In the genomic region with DNA sequence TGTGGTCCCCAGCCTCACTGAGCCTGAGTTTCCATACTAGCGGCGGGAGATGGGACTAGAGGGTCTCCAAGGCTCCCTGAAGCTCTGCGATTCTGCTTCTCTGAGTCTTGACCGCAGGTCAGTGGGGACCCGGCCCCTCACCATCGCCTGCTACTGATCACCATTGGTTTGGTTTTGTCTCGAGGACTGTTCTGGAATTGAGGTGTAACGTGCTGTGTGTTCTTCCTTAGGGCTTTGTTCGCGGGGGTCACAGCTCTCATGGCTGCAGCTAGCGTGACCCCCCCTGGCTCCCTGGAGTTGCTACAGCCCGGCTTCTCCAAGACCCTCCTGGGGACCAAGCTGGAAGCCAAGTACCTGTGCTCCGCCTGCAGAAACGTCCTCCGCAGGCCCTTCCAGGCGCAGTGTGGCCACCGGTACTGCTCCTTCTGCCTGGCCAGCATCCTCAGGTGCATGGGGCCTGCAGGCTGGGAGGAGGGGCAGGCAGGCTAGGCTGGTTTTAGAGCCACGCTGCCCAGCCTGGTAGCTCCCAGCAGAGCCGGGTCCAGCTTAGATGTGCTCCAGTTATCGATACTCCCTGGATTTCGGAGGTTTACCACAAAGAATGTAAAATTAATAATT, we compare ENCODE assay signal across 13 cellular contexts. TPM values are rescaled to one million over a fixed set of nuclear protein-coding genes. Genes with fewer than 3 reads are reported as not detected.
DNase-seq lines count a peak whose midpoint lies in the region; ATAC-seq, FAIRE-seq and TF ChIP-seq lines count a peak whose summit lies in the region.
"Had no signal": no experiment of that assay in that cellular context is flagged by ENCODE, and none has a peak within 500 bp of the region (broad histone marks: within the 10 kb centered on the region; RNA-seq: fewer than 3 reads in every experiment).

No MANE protein-coding gene starts in this region.

- no peak for DNase-seq in CD8-positive, alpha-beta memory T cell
- no peak for DNase-seq in activated B cell treated with CpG ODN at 0.5 μM for 24 hours
- no peak for DNase-seq in nephron progenitor cell
- DNase-seq in small intestine: no peak
- DNase-seq: KG1, NCI-H1092 treated with DMSO at 0.1 percent for 48 hours, NCI-H1694 treated with DMSO at 0.1 percent for 48 hours had no signal

- CTCF ChIA-PET in CD8-positive, alpha-beta memory T cell (lab: Charles Lee): interaction anchor here (0.7 to 1.3 kb wide), 3 partner anchors 10 to 56 kb away, joined by 3 read pairs; no protein-coding TSS in a partner anchor
- CTCF ChIA-PET in activated B cell treated with CpG ODN at 0.5 μM for 24 hours (lab: Charles Lee): interaction anchor here (1.4 kb wide), 1 partner anchor 55 kb away, joined by 3 read pairs; no protein-coding TSS in a partner anchor

- H3K9me3 ChIP-seq in CD8-positive, alpha-beta memory T cell (ENCODE audit: low read length): no peaks in the 10 kb centered on the region
- no peaks in the 10 kb centered on the region for H3K9me3 ChIP-seq in small intestine (ENCODE audit: control insufficient read depth, low read depth)
- H3K9me3 ChIP-seq: Peyer's patch had no signal

- POLR2A ChIA-PET in CD8-positive, alpha-beta memory T cell (lab: Charles Lee): no interaction called here
- POLR2A ChIA-PET in activated B cell treated with CpG ODN at 0.5 μM for 24 hours (lab: Charles Lee): interaction anchor here (2.4 to 8.2 kb wide), 2 partner anchors 11 to 17 kb away, joined by 12 to 95 read pairs; a partner anchor contains a TSS

- ATAC-seq in activated B cell treated with CpG ODN at 0.5 μM for 24 hours (ENCODE audit: low read depth): no peak
- ATAC-seq in GM18502 (IDR thresholded peaks at IDR 0.05; ENCODE audit: poor library complexity, unreplicated experiment): no peak
- no peak for ATAC-seq in GM18867 (IDR thresholded peaks at IDR 0.05; ENCODE audit: unreplicated experiment)

- intact Hi-C loops in activated B cell treated with CpG ODN at 0.5 μM for 24 hours (cut with micrococcal nuclease): no loop called here

- no peak for TF ChIP-seq CTCF in activated B cell treated with CpG ODN at 0.5 μM for 24 hours (IDR thresholded peaks at IDR 0.05)
- no peak for TF ChIP-seq CTCF in nephron progenitor cell (IDR thresholded peaks at IDR 0.05)

- no peaks in the 10 kb centered on the region for H3K27me3 Mint-ChIP-seq in CD8-positive, alpha-beta memory T cell
- no peaks in the 10 kb centered on the region for H3K27me3 Mint-ChIP-seq in IgD-negative memory B cell
- H3K27me3 Mint-ChIP-seq in activated B cell treated with CpG ODN at 0.5 μM for 24 hours: no peaks in the 10 kb centered on the region
- peaks cover 3% of the 10 kb centered on the region for H3K27me3 Mint-ChIP-seq in nephron progenitor cell (ENCODE audit: low read depth, poor library complexity)

- H3K4me1 Mint-ChIP-seq in CD8-positive, alpha-beta memory T cell: peaks cover 38 to 55% (median 39%) of the 10 kb centered on the region in 3 donors
- H3K4me1 Mint-ChIP-seq in IgD-negative memory B cell (peaks cover 31 to 45% (median 37%) of the 10 kb centered on the region in 3 donors), activated B cell treated with CpG ODN at 0.5 μM for 24 hours (peaks cover 60% of the 10 kb centered on the region), nephron progenitor cell (peaks cover 12% of the 10 kb centered on the region)

- H3K4me3 ChIP-seq in CD8-positive, alpha-beta memory T cell (ENCODE audit: low read length): no peak overlapping the region
- no peak overlapping the region for H3K4me3 ChIP-seq in small intestine (ENCODE audit: low read depth in 1 of 2, low read length in 2 of 2)
- H3K4me3 ChIP-seq: Peyer's patch had no signal

- H3K4me1 ChIP-seq in CD8-positive, alpha-beta memory T cell (ENCODE audit: insufficient read depth, low read length): peaks cover 24% of the 10 kb centered on the region
- peaks cover 3 to 9% of the 10 kb centered on the region in 2 donors for H3K4me1 ChIP-seq in small intestine (ENCODE audit: control insufficient read depth in 2 of 2, insufficient read depth in 1 of 2, low read depth in 1 of 2, low read length in 1 of 2)

- no peak overlapping the region for H3K4me3 Mint-ChIP-seq in CD8-positive, alpha-beta memory T cell
- H3K4me3 Mint-ChIP-seq in IgD-negative memory B cell: peak overlapping the region in 1 of 4 donors; percentile 45
- no peak overlapping the region for H3K4me3 Mint-ChIP-seq in activated B cell treated with CpG ODN at 0.5 μM for 24 hours
- no peak overlapping the region for H3K4me3 Mint-ChIP-seq in nephron progenitor cell

- no peak overlapping the region for H3K27ac ChIP-seq in CD8-positive, alpha-beta memory T cell (ENCODE audit: low read depth, low read length)
- no peak overlapping the region for H3K27ac ChIP-seq in small intestine (ENCODE audit: low read depth in 1 of 2, low read length in 1 of 2)

- no peak for FAIRE-seq in small intestine (lab: Jason Lieb, UNC)
- FAIRE-seq: H1 had no signal

- peaks cover 0 to 46% (median 2%) of the 10 kb centered on the region in 3 donors for H3K36me3 Mint-ChIP-seq in CD8-positive, alpha-beta memory T cell
- H3K36me3 Mint-ChIP-seq in IgD-negative memory B cell (peaks cover 5% of the 10 kb centered on the region), activated B cell treated with CpG ODN at 0.5 μM for 24 hours (ENCODE audit: low read depth) (peaks cover 59% of the 10 kb centered on the region), nephron progenitor cell (ENCODE audit: low read depth) (peaks cover 42% of the 10 kb centered on the region)

- H3K27me3 ChIP-seq in CD8-positive, alpha-beta memory T cell (ENCODE audit: insufficient read depth, low read length, poor library complexity, severe bottlenecking): no peaks in the 10 kb centered on the region
- H3K27me3 ChIP-seq in small intestine (ENCODE audit: control insufficient read depth in 2 of 2, insufficient read depth in 2 of 2, low read length in 2 of 2): no peaks in the 10 kb centered on the region
- H3K27me3 ChIP-seq: Peyer's patch had no signal

- WGBS in small intestine, 3 donors: 93 to 97% (median 94%) methylated on average over 21 of the region's 21 CpGs

- peaks cover 16% of the 10 kb centered on the region for H3K36me3 ChIP-seq in CD8-positive, alpha-beta memory T cell (ENCODE audit: insufficient read depth, low read length)
- H3K36me3 ChIP-seq in small intestine (ENCODE audit: control insufficient read depth in 2 of 2, insufficient read depth in 2 of 2, low read length in 2 of 2): no peaks in the 10 kb centered on the region

- peak overlapping the region in 5 of 8 donors; percentile 17 to 87 (median 48) for H3K27ac Mint-ChIP-seq in CD8-positive, alpha-beta memory T cell
- H3K27ac Mint-ChIP-seq in IgD-negative memory B cell (peak overlapping the region in 2 of 3 donors; percentile 10 to 76), activated B cell treated with CpG ODN at 0.5 μM for 24 hours (peak overlapping the region; percentile 35), nephron progenitor cell (peak overlapping the region; percentile 51)

- H3K9me3 Mint-ChIP-seq in CD8-positive, alpha-beta memory T cell: no peaks in the 10 kb centered on the region
- H3K9me3 Mint-ChIP-seq in IgD-negative memory B cell: no peaks in the 10 kb centered on the region
- no peaks in the 10 kb centered on the region for H3K9me3 Mint-ChIP-seq in activated B cell treated with CpG ODN at 0.5 μM for 24 hours
- no peaks in the 10 kb centered on the region for H3K9me3 Mint-ChIP-seq in nephron progenitor cell

RNA-seq across cellular contexts. Expression of a gene that starts 12.3 kb away (rescaled TPM):
- 10 to 100 TPM; 53.2 to 60.5 TPM for total RNA-seq in CD8-positive, alpha-beta memory T cell
- 23.1 TPM for polyA plus RNA-seq in CD8-positive, alpha-beta memory T cell
- 42.8 TPM for polyA plus RNA-seq in IgD-negative memory B cell
- total RNA-seq in activated B cell treated with CpG ODN at 0.5 μM for 24 hours: 49.7 and 58.2 TPM in 2 replicates
- polyA plus RNA-seq in small intestine: 10 to 100 TPM; 11.2 to 14.3 (median 13.2) TPM

RNA-seq across cellular contexts. Expression of a gene that starts 32.5 kb away (rescaled TPM):
- total RNA-seq in CD8-positive, alpha-beta memory T cell: 100 to 1,000 TPM; 354 to 356 TPM
- polyA plus RNA-seq in CD8-positive, alpha-beta memory T cell: 476 TPM
- 378 TPM for polyA plus RNA-seq in IgD-negative memory B cell
- total RNA-seq in activated B cell treated with CpG ODN at 0.5 μM for 24 hours: 282 and 298 TPM in 2 replicates
- polyA plus RNA-seq in small intestine: 1,000 to 10,000 TPM in 2 of 3 donors, 100 to 1,000 TPM in 1; 556 to 1,582 (median 1,437) TPM

RNA-seq across cellular contexts. Expression of a gene that starts 45.9 kb away (rescaled TPM):
- total RNA-seq in CD8-positive, alpha-beta memory T cell: 100 to 1,000 TPM; 104 to 105 TPM
- polyA plus RNA-seq in CD8-positive, alpha-beta memory T cell: 163 TPM
- polyA plus RNA-seq in IgD-negative memory B cell: 108 TPM
- total RNA-seq in activated B cell treated with CpG ODN at 0.5 μM for 24 hours: 81.5 and 82.1 TPM in 2 replicates
- 100 to 1,000 TPM; 125 to 262 (median 238) TPM for polyA plus RNA-seq in small intestine

RNA-seq across cellular contexts. Expression of a gene that starts 46.4 kb away (rescaled TPM):
- total RNA-seq in CD8-positive, alpha-beta memory T cell: 10 to 100 TPM; 12.2 to 12.9 TPM
- not detected for polyA plus RNA-seq in CD8-positive, alpha-beta memory T cell
- polyA plus RNA-seq in IgD-negative memory B cell: 0.11 TPM
- total RNA-seq in activated B cell treated with CpG ODN at 0.5 μM for 24 hours: 5.2 and 6.1 TPM in 2 replicates
- 1 to 10 TPM; 4.6 to 8.9 (median 8.9) TPM for polyA plus RNA-seq in small intestine

RNA-seq across cellular contexts. Expression of a gene that starts 46.5 kb away (rescaled TPM):
- under 1 TPM in 1 of 2 experiments, not detected in 1; 0.96 TPM for total RNA-seq in CD8-positive, alpha-beta memory T cell
- not detected for polyA plus RNA-seq in CD8-positive, alpha-beta memory T cell
- polyA plus RNA-seq in IgD-negative memory B cell (not detected), small intestine (100 to 1,000 TPM in 1 of 3 donors, 10 to 100 TPM in 2; 13.6 to 106 (median 81.4) TPM)
- total RNA-seq in activated B cell treated with CpG ODN at 0.5 μM for 24 hours: 0.69 and 3.4 TPM in 2 replicates
- total RNA-seq: G401 had no signal
